25 cellular contexts compared by ENCODE assay signal in the genomic region with DNA sequence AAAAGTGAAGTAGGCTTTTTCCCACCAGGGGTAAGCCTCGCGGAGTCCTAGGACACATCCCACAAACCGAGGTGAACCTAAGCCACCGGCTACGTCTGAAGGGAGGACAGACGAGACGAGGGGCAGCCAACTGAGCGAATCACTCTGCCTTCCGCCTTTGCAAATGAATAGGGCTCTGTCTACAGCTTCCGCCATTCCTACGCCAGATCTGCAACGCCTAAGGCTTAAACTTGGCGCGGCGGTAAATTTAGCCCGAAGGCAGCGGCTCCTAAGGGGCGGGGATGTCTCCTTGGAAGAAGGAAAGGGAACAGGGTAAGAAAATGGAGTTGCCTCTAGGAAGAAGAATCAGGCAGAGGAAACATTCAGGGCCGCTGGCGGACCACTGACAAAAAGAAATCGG.
A peak's percentile ranks its signal among the peaks of the same experiment; 100 is the strongest.
DNase-seq lines count a peak whose midpoint lies in the region; ATAC-seq and TF ChIP-seq lines count a peak whose summit lies in the region.
"Had no signal": no experiment of that assay in that cellular context is flagged by ENCODE, and none has a peak within 500 bp of the region (broad histone marks: within the 10 kb centered on the region; RNA-seq: fewer than 3 reads in every experiment).

No MANE protein-coding gene starts in this region.

- H3K27ac ChIP-seq in right cardiac atrium (ENCODE audit: low read length) (no peak overlapping the region), endodermal cell (ENCODE audit: low read depth, low read length) (peak overlapping the region; percentile 57), uterus (peak overlapping the region; percentile 20 to 24)
- H3K27ac ChIP-seq: HL-60, stomach, transverse colon had no signal

- H3K9ac ChIP-seq in endodermal cell (ENCODE audit: extremely low read depth, low read length, poor library complexity, severe bottlenecking): no peak overlapping the region

- H3K27ac Mint-ChIP-seq in endodermal cell (no peak overlapping the region), mesothelial cell of epicardium (peak overlapping the region; percentile 69)
- H3K27ac Mint-ChIP-seq: activated T-cell treated with anti-CD3 and anti-CD28 coated beads, Interleukin-2, amount 50 U/mL, for 24 hours had no signal

- peaks cover 7% of the 10 kb centered on the region for H3K9me3 Mint-ChIP-seq in endodermal cell
- peaks cover 7% of the 10 kb centered on the region for H3K9me3 Mint-ChIP-seq in mesothelial cell of epicardium
- H3K9me3 Mint-ChIP-seq: activated T-cell treated with anti-CD3 and anti-CD28 coated beads, Interleukin-2, amount 50 U/mL, for 24 hours had no signal

- peaks cover 8% of the 10 kb centered on the region for H3K4me1 ChIP-seq in right cardiac atrium (ENCODE audit: control insufficient read depth, insufficient read depth, low read length)
- H3K4me1 ChIP-seq in endodermal cell (ENCODE audit: control insufficient read depth, insufficient read depth, low read length): peaks cover 6% of the 10 kb centered on the region
- peaks cover 0 to 3% of the 10 kb centered on the region in 2 donors for H3K4me1 ChIP-seq in uterus

- H3K36me3 Mint-ChIP-seq in endodermal cell (ENCODE audit: low read depth) (no peaks in the 10 kb centered on the region), mesothelial cell of epicardium (no peaks in the 10 kb centered on the region)

- peaks cover 82% of the 10 kb centered on the region for H3K27me3 Mint-ChIP-seq in endodermal cell (ENCODE audit: insufficient read depth)
- peaks cover 29% of the 10 kb centered on the region for H3K27me3 Mint-ChIP-seq in mesothelial cell of epicardium (ENCODE audit: low read depth)

- H3K27me3 ChIP-seq in right cardiac atrium (ENCODE audit: control insufficient read depth, insufficient read depth): no peaks in the 10 kb centered on the region
- peaks cover 58% of the 10 kb centered on the region for H3K27me3 ChIP-seq in endodermal cell (ENCODE audit: control insufficient read depth, insufficient read depth, low read length, poor library complexity, severe bottlenecking)
- no peaks in the 10 kb centered on the region for H3K27me3 ChIP-seq in uterus
- H3K27me3 ChIP-seq: BE2C, transverse colon had no signal

- H3K36me3 ChIP-seq in endodermal cell (ENCODE audit: control insufficient read depth, insufficient read depth, low read length): no peaks in the 10 kb centered on the region
- H3K36me3 ChIP-seq in uterus: no peaks in the 10 kb centered on the region
- H3K36me3 ChIP-seq: BE2C, stomach, transverse colon had no signal

- peak in 1 of 2 donors; percentile 6 for ATAC-seq in right cardiac atrium
- ATAC-seq in Right ventricle myocardium superior (ENCODE audit: poor library complexity): no peak

- H3K4me1 Mint-ChIP-seq in endodermal cell: peaks cover 60% of the 10 kb centered on the region
- peaks cover 59% of the 10 kb centered on the region for H3K4me1 Mint-ChIP-seq in mesothelial cell of epicardium

- whole genome bisulfite sequencing in right cardiac atrium: 74% methylated on average over 21 of the region's 21 CpGs
- 8 to 21% methylated on average over 5 to 21 of the region's 21 CpGs for WGBS in endodermal cell (ENCODE audit: insufficient coverage in 1 of 2, insufficient read length in 1 of 2), 2 experiments

- H3K4me3 ChIP-seq in right cardiac atrium (ENCODE audit: low read length) (no peak overlapping the region), endodermal cell (ENCODE audit: low read length) (peak overlapping the region; percentile 56), uterus (no peak overlapping the region)
- H3K4me3 ChIP-seq: lung had no signal

- no peak for TF ChIP-seq CTCF in endodermal cell (conservative IDR thresholded peaks at IDR 0.05)
- TF ChIP-seq CTCF in mesothelial cell of epicardium (IDR thresholded peaks at IDR 0.05; ENCODE audit: unreplicated experiment): no peak
- no peak for TF ChIP-seq CTCF in uterus (IDR thresholded peaks at IDR 0.05)

- H3K4me3 Mint-ChIP-seq in endodermal cell: peak overlapping the region; percentile 60
- H3K4me3 Mint-ChIP-seq in mesothelial cell of epicardium: peak overlapping the region; percentile 28

- TF ChIP-seq POLR2A in uterus (IDR thresholded peaks at IDR 0.05): no peak

- H3K9me3 ChIP-seq in right cardiac atrium (ENCODE audit: control insufficient read depth, low read length) (no peaks in the 10 kb centered on the region), endodermal cell (ENCODE audit: control insufficient read depth, low read length) (no peaks in the 10 kb centered on the region), uterus (no peaks in the 10 kb centered on the region)
- H3K9me3 ChIP-seq: BE2C, transverse colon had no signal

- DNase-seq in right cardiac atrium (peak in 2 of 3 donors; percentile 40 to 56), Right ventricle myocardium superior (no peak), endodermal cell (peak; percentile 87), mesothelial cell of epicardium (ENCODE audit: low spot score in 2 of 2, unreplicated experiment in 2 of 2) (no peak), uterus (peak in 1 of 2 donors; percentile 36), foreskin melanocyte (no peak)
- no peak for DNase-seq in activated CD8-positive, alpha-beta memory T cell treated with anti-CD3 and anti-CD28 coated beads, Interleukin-2, amount 50 U/mL, for 48 hours
- DNase-seq in effector CD8-positive, alpha-beta T cell (lab: John Stamatoyannopoulos, UW): no peak
- DNase-seq: 8988T; activated CD4-positive, CD25-positive, alpha-beta regulatory T cell treated with anti-CD3 and anti-CD28 coated beads, Interleukin-2, amount 50 U/mL, for 72 hours; activated naive CD4-positive, alpha-beta T cell; amniotic stem cell; BE2C; Calu3; IMR-90; NCI-H1417; NCI-H524 treated with DMSO at 0.1 percent for 48 hours; RPMI8226; stimulated activated CD4-positive, alpha-beta T cell treated with anti-CD3 and anti-CD28 coated beads, Interleukin-12 subunit alpha, Interleukin-12 subunit beta, amount 100 ng/mL, for 4 hours; stimulated activated CD4-positive, alpha-beta T cell treated with anti-CD3 and anti-CD28 coated beads, Interleukin-4, amount 100 ng/mL, for 4 hours; stomach; transverse colon had no signal

- intact Hi-C loops in right cardiac atrium (cut with DNase I): loop anchor here in 1 of 4 donors (10.0 kb wide), 1 partner anchor 192 kb away; no protein-coding TSS in a partner anchor
- intact Hi-C loops in Right ventricle myocardium superior (cut with DNase I): no loop called here
- intact Hi-C loops in uterus (cut with DNase I; ENCODE audit: low total_unique reads): no loop called here

Comparison
In these comparisons a context has a peak if more than half of its experiments do, and no peak if none do; other contexts are left out.
1. DNase-seq: peak in right cardiac atrium (2 of 3) and endodermal cell (single experiment); none in Right ventricle myocardium superior (single experiment), mesothelial cell of epicardium (0 of 2), activated CD8-positive, alpha-beta memory T cell treated with anti-CD3 and anti-CD28 coated beads, Interleukin-2, amount 50 U/mL, for 48 hours (single experiment), effector CD8-positive, alpha-beta T cell (single experiment) and foreskin melanocyte (single experiment).